8 cellular contexts compared by ENCODE assay signal in genomic region chr2:96305979-96306308, GRCh38. TPM values are rescaled to one million over a fixed set of nuclear protein-coding genes. Genes with fewer than 3 reads are reported as not detected.
A peak's percentile ranks its signal among the peaks of the same experiment; 100 is the strongest.
DNase-seq lines count a peak whose midpoint lies in the region; ATAC-seq and TF ChIP-seq lines count a peak whose summit lies in the region.

No MANE protein-coding gene starts in this region.

- no peaks in the 10 kb centered on the region for H3K27me3 ChIP-seq in A673 (replicated peaks; ENCODE audit: insufficient read depth, low read depth, low read length, poor library complexity)
- H3K27me3 ChIP-seq in HUES6 (ENCODE audit: control insufficient read depth, insufficient read depth, low read length), result no peaks in the 10 kb centered on the region

- TF ChIP-seq CTCF in A673 (conservative IDR thresholded peaks at IDR 0.05; ENCODE audit: low read depth, low read length), result no peak
- TF ChIP-seq CTCF in MCF 10A (IDR thresholded peaks at IDR 0.05; ENCODE audit: unreplicated experiment), result no peak

- H3K27ac Mint-ChIP-seq in MCF 10A (ENCODE audit: low read depth, unreplicated experiment), result peak overlapping the region; percentile 96

- no peaks in the 10 kb centered on the region for H3K27me3 Mint-ChIP-seq in MCF 10A (ENCODE audit: insufficient read depth, unreplicated experiment)

- H3K9me3 ChIP-seq in A673 (ENCODE audit: low read depth, low read length, poor library complexity, severe bottlenecking), result no peaks in the 10 kb centered on the region
- no peaks in the 10 kb centered on the region for H3K9me3 ChIP-seq in HUES6 (ENCODE audit: control insufficient read depth, insufficient read depth, low read depth, low read length)

- no peak for DNase-seq in A673 (ENCODE audit: low spot score)
- no peak for DNase-seq in MCF 10A (ENCODE audit: unreplicated experiment)
- peak; percentile 73 for DNase-seq in mesenteric fat pad (ENCODE audit: low spot score)
- DNase-seq in NCI-H774 (lab: John Stamatoyannopoulos, UW), result no peak
- no peak for DNase-seq in Ammon's horn (ENCODE audit: low spot score)
- DNase-seq in NCI-H146 (lab: John Stamatoyannopoulos, UW), result no peak

- intact Hi-C loops in A673 (cut with micrococcal nuclease; ENCODE audit: unreplicated experiment) (loop anchor here (1.0 to 2.0 kb wide), 2 partner anchors 40 to 203 kb away; partner anchors contain the start of gene CIAO1), MCF 10A (cut with micrococcal nuclease) (loop anchor here (1.0 to 2.0 kb wide), 2 partner anchors 29 to 203 kb away; partner anchors contain the start of gene NCAPH)

- H3K4me1 ChIP-seq in A673 (ENCODE audit: insufficient read depth, low read length, poor library complexity, severe bottlenecking) (peaks cover 15% of the 10 kb centered on the region), HUES6 (ENCODE audit: control insufficient read depth, insufficient read depth, low read length) (peaks cover 6% of the 10 kb centered on the region; the same call in 1 of the 2 replicates)

- POLR2A ChIA-PET in A673 (lab: Charles Lee; ENCODE audit: low non-redundant PET) (interaction anchor here (0.7 kb wide), 1 partner anchor 21 kb away, joined by 3 read pairs; no protein-coding TSS in a partner anchor), MCF 10A (lab: Yijun Ruan, JAX) (interaction anchor here (0.6 to 5.0 kb wide), 18 partner anchors 10 to 229 kb away, joined by 3 to 78 read pairs (median 8); partner anchors contain the start of genes CIAO1, NCAPH, NEURL3 and STARD7)

- peak overlapping the region; percentile 95 for H3K4me3 Mint-ChIP-seq in MCF 10A (ENCODE audit: unreplicated experiment)

- peak overlapping the region; percentile 95 for H3K9ac ChIP-seq in HUES6 (ENCODE audit: low read length)

- BruUV-seq in A673 (replicated peaks; lab: Mats Ljungman, UMichigan) (TSS peak; percentile 93), MCF 10A (replicated peaks; lab: Mats Ljungman, UMichigan) (TSS peak; percentile 90)

- H3K27ac ChIP-seq in A673 (ENCODE audit: low read depth, low read length, poor library complexity, severe bottlenecking) (peak overlapping the region; percentile 90), HUES6 (ENCODE audit: low read depth, low read length) (peak overlapping the region; percentile 86)

- H3K4me3 ChIP-seq in A673 (ENCODE audit: low read depth, low read length, poor library complexity, severe bottlenecking) (peak overlapping the region; percentile 94), HUES6 (ENCODE audit: low read depth, low read length) (peak overlapping the region; percentile 99)

- ATAC-seq in HG03159 (IDR thresholded peaks at IDR 0.05; ENCODE audit: unreplicated experiment), result no peak

- H3K36me3 ChIP-seq in A673 (ENCODE audit: insufficient read depth, low read length, poor library complexity, severe bottlenecking) (peaks cover 34% of the 10 kb centered on the region), HUES6 (ENCODE audit: control insufficient read depth, insufficient read depth, low read length) (peaks cover 38% of the 10 kb centered on the region)

- peaks cover 48% of the 10 kb centered on the region for H3K36me3 Mint-ChIP-seq in MCF 10A (ENCODE audit: insufficient read depth, unreplicated experiment)

- no peaks in the 10 kb centered on the region for H3K9me3 Mint-ChIP-seq in MCF 10A (ENCODE audit: unreplicated experiment)

- CTCF ChIA-PET in A673 (lab: Charles Lee), result no interaction called here
- CTCF ChIA-PET in MCF 10A (lab: Yijun Ruan, JAX), result interaction anchor here (0.6 to 2.1 kb wide), 8 partner anchors 15 to 1142 kb away, joined by 3 to 6 read pairs (median 3); no protein-coding TSS in a partner anchor

- H3K4me1 Mint-ChIP-seq in MCF 10A (ENCODE audit: insufficient read depth, unreplicated experiment), result peaks cover 25% of the 10 kb centered on the region

RNA-seq across cellular contexts. Expression of gene SNRNP200, which starts 0.6 kb away (rescaled TPM):
- total RNA-seq in A673 (2021) (202 and 208 TPM in 2 replicates), MCF 10A (2022) (115 and 116 TPM in 2 replicates), mesenteric fat pad (87.2 TPM)

RNA-seq across cellular contexts. Expression of gene ITPRIPL1, which starts 19.2 kb away (rescaled TPM):
- total RNA-seq in A673 (2021) (23.5 and 23.9 TPM in 2 replicates), MCF 10A (2022) (not detected in 2 replicates), mesenteric fat pad (3.1 TPM)

RNA-seq across cellular contexts. Expression of gene NCAPH, which starts 29.6 kb away (rescaled TPM):
- total RNA-seq in A673 (2021) (87.6 and 102 TPM in 2 replicates), MCF 10A (2022) (10.7 and 11.5 TPM in 2 replicates), mesenteric fat pad (0.77 TPM)

RNA-seq across cellular contexts. Expression of gene CIAO1, which starts 39.9 kb away (rescaled TPM):
- total RNA-seq in A673 (2021), result 76.8 and 79.7 TPM in 2 replicates
- 62.3 and 63.3 TPM in 2 replicates for total RNA-seq in MCF 10A (2022)
- total RNA-seq in mesenteric fat pad, result 71.0 TPM

RNA-seq across cellular contexts. Expression of gene TMEM127, which starts 40.1 kb away (rescaled TPM):
- total RNA-seq in A673 (2021) (23.6 and 25.5 TPM in 2 replicates), MCF 10A (2022) (31.5 and 40.0 TPM in 2 replicates), mesenteric fat pad (58.7 TPM)
